14 cellular contexts compared by ENCODE assay signal in genomic region chrX:65744965-65745364, GRCh38.
DNase-seq lines count a peak whose midpoint lies in the region; ATAC-seq, FAIRE-seq and TF ChIP-seq lines count a peak whose summit lies in the region.
"Had no signal": no experiment of that assay in that cellular context is flagged by ENCODE, and none has a peak within 500 bp of the region (broad histone marks: within the 10 kb centered on the region; RNA-seq: fewer than 3 reads in every experiment).

No MANE protein-coding gene starts in this region.

- H2BK15ac ChIP-seq in mesendoderm (replicated peaks; ENCODE audit: low read depth), result no peak overlapping the region

- H3K4me2 ChIP-seq in GM23338, result peak overlapping the region; percentile 43; the same call in 1 of the 2 replicates
- H3K4me2 ChIP-seq in mesendoderm (ENCODE audit: low read length), result no peak overlapping the region

- DNase-seq in GM23338 (ENCODE audit: low spot score), result no peak
- DNase-seq in LHCN-M2 (ENCODE audit: low read depth), result peak; percentile 12
- DNase-seq in effector memory CD8-positive, alpha-beta T cell, result no peak
- DNase-seq in mesendoderm, result peak; percentile 4
- no peak for DNase-seq in amygdala (lab: John Stamatoyannopoulos, UW)
- DNase-seq in NCI-H345 treated with DMSO at 0.1 percent for 48 hours (lab: John Stamatoyannopoulos, UW; ENCODE audit: unreplicated experiment), result no peak
- DNase-seq in RCC 7860 (ENCODE audit: low spot score), result no peak
- DNase-seq in DMS 273 (lab: John Stamatoyannopoulos, UW; ENCODE audit: unreplicated experiment), result no peak
- DNase-seq: left ventricle myocardium superior; NCI-H1105; NCI-H526 treated with DMSO at 0.1 percent for 48 hours; stimulated activated CD4-positive, alpha-beta T cell treated with anti-CD3 and anti-CD28 coated beads, Interleukin-4, amount 100 ng/mL, for 4 hours; thyroid gland had no signal

- no peaks in the 10 kb centered on the region for H3K9me3 Mint-ChIP-seq in GM23338
- H3K9me3 Mint-ChIP-seq in effector memory CD8-positive, alpha-beta T cell, result no peaks in the 10 kb centered on the region
- H3K9me3 Mint-ChIP-seq: activated naive CD4-positive, alpha-beta T cell treated with anti-CD3 and anti-CD28 coated beads for 36 hours had no signal

- H3K9ac ChIP-seq in mesendoderm (ENCODE audit: low read length), result no peak overlapping the region

- H3K27ac Mint-ChIP-seq in GM23338, result no peak overlapping the region
- H3K27ac Mint-ChIP-seq in effector memory CD8-positive, alpha-beta T cell, result peak overlapping the region; percentile 72 to 81
- H3K27ac Mint-ChIP-seq: activated naive CD4-positive, alpha-beta T cell treated with anti-CD3 and anti-CD28 coated beads for 36 hours had no signal

- H3K9me2 ChIP-seq in GM23338 (ENCODE audit: insufficient read depth), result no peaks in the 10 kb centered on the region

- no peak overlapping the region for H3K4me3 Mint-ChIP-seq in GM23338
- no peak overlapping the region for H3K4me3 Mint-ChIP-seq in effector memory CD8-positive, alpha-beta T cell
- H3K4me3 Mint-ChIP-seq: activated naive CD4-positive, alpha-beta T cell treated with anti-CD3 and anti-CD28 coated beads for 36 hours had no signal

- peaks cover 13% of the 10 kb centered on the region for H3K36me3 Mint-ChIP-seq in GM23338 (ENCODE audit: low read depth)
- peaks cover 38% of the 10 kb centered on the region for H3K36me3 Mint-ChIP-seq in effector memory CD8-positive, alpha-beta T cell (ENCODE audit: insufficient read depth)

- H3K36me3 ChIP-seq in GM23338 (ENCODE audit: insufficient read depth) (no peaks in the 10 kb centered on the region), mesendoderm (ENCODE audit: control insufficient read depth, insufficient read depth, low read length) (no peaks in the 10 kb centered on the region)

- H3K27me3 Mint-ChIP-seq in GM23338 (ENCODE audit: insufficient read depth, low read depth, poor library complexity), result peaks cover 2% of the 10 kb centered on the region
- no peaks in the 10 kb centered on the region for H3K27me3 Mint-ChIP-seq in effector memory CD8-positive, alpha-beta T cell

- H3K27me3 ChIP-seq in GM23338 (ENCODE audit: insufficient read depth) (no peaks in the 10 kb centered on the region), mesendoderm (ENCODE audit: insufficient read depth, low read length, poor library complexity) (no peaks in the 10 kb centered on the region)
- H3K27me3 ChIP-seq: thyroid gland had no signal

- no peak overlapping the region for H2AFZ ChIP-seq in GM23338

- no peak for FAIRE-seq in RCC 7860 (lab: Jason Lieb, UNC)

- no peak overlapping the region for H3K56ac ChIP-seq in mesendoderm (ENCODE audit: low read length)

- no peaks in the 10 kb centered on the region for H3K79me1 ChIP-seq in mesendoderm (ENCODE audit: low read length)

- H3K27ac ChIP-seq in GM23338 (ENCODE audit: low read depth) (no peak overlapping the region), mesendoderm (ENCODE audit: low read depth, low read length) (no peak overlapping the region)
- H3K27ac ChIP-seq: thyroid gland had no signal

- H3K23ac ChIP-seq in mesendoderm (ENCODE audit: low read length), result no peak overlapping the region

- no peak overlapping the region for H2AK5ac ChIP-seq in mesendoderm (ENCODE audit: low read length)

- TF ChIP-seq CTCF in GM23338 (conservative IDR thresholded peaks at IDR 0.05; ENCODE audit: low read depth in 2 of 2), result no peak

- no peak overlapping the region for H4K5ac ChIP-seq in mesendoderm (ENCODE audit: low read length)

- H3K4me3 ChIP-seq in GM23338, result no peak overlapping the region
- no peak overlapping the region for H3K4me3 ChIP-seq in mesendoderm (ENCODE audit: low read length)
- H3K4me3 ChIP-seq: thyroid gland had no signal

- H3K4me1 ChIP-seq in GM23338 (ENCODE audit: insufficient read depth), result peaks cover 11% of the 10 kb centered on the region
- H3K4me1 ChIP-seq in mesendoderm (ENCODE audit: control insufficient read depth, low read depth, low read length), result no peaks in the 10 kb centered on the region
- H3K4me1 ChIP-seq: thyroid gland had no signal

- no peak overlapping the region for H4K8ac ChIP-seq in mesendoderm (ENCODE audit: low read depth, low read length)

- H3F3A ChIP-seq in GM23338 (replicated peaks; ENCODE audit: low read depth), result no peaks in the 10 kb centered on the region

- no peak overlapping the region for H2BK5ac ChIP-seq in mesendoderm (ENCODE audit: low read length)

- H3K4ac ChIP-seq in mesendoderm (ENCODE audit: low read depth, low read length), result no peak overlapping the region

- H4K20me1 ChIP-seq in GM23338 (replicated peaks; ENCODE audit: insufficient read depth), result no peaks in the 10 kb centered on the region

- no peak for ATAC-seq in GM23338
- ATAC-seq in effector memory CD8-positive, alpha-beta T cell (replicated peaks), result no peak
- ATAC-seq: left ventricle myocardium superior had no signal

- no CpG with 5 or more reads among the region's 1 CpG for WGBS in mesendoderm (ENCODE audit: extremely low coverage, insufficient coverage, low lambda C conversion rate)

- H3K18ac ChIP-seq in mesendoderm (ENCODE audit: low read length), result no peak overlapping the region

- peaks cover 7% of the 10 kb centered on the region; the same call in 2 of the 3 replicates for H3K4me1 Mint-ChIP-seq in GM23338
- H3K4me1 Mint-ChIP-seq in effector memory CD8-positive, alpha-beta T cell (ENCODE audit: low read depth in 2 of 2), result peaks cover 28 to 30% of the 10 kb centered on the region in 2 donors

- H3K79me2 ChIP-seq in GM23338 (replicated peaks; ENCODE audit: insufficient read depth) (no peaks in the 10 kb centered on the region), mesendoderm (ENCODE audit: control insufficient read depth, insufficient read depth, low read length) (no peaks in the 10 kb centered on the region)

- no peak overlapping the region for H2BK120ac ChIP-seq in mesendoderm (ENCODE audit: low read depth, low read length)

TF ChIP-seq in GM23338, 12 proteins besides CTCF, POLR2A, EP300 and RAD21:
- TF ChIP-seq ETS1 (IDR thresholded peaks at IDR 0.05) (no peak), POLR2AphosphoS5 (IDR thresholded peaks at IDR 0.05; ENCODE audit: low read depth) (no peak), REST (IDR thresholded peaks at IDR 0.05; ENCODE audit: unreplicated experiment) (no peak)

Comparison
In these comparisons a context has a peak if more than half of its experiments do, and no peak if none do; other contexts are left out.
1. DNase-seq: peak in LHCN-M2 (single experiment) and mesendoderm (single experiment); none in GM23338 (single experiment), effector memory CD8-positive, alpha-beta T cell (0 of 3), amygdala (0 of 56), NCI-H345 treated with DMSO at 0.1 percent for 48 hours (single experiment), RCC 7860 (single experiment) and DMS 273 (single experiment).